33 cellular contexts compared by ENCODE assay signal in the genomic region with DNA sequence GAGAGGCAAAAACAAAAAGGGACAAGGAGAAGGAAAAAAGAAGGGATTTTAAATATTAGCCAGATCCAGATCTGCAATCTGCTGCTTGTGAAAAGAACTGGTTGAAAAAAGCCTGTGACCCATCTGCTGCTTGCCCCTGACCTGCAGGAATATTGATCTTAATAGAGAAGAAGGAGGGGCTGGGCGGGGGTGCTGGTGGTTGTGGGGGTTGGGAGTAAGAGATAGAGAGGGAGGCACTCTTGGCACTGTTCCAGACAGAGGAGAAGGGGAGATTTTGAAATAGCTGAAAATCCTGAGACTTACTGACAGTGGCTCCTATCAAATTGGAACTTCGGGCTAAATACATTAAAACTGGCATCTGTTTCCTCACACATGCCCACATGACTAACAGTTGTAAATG. TPM values are rescaled to one million over a fixed set of nuclear protein-coding genes. Genes with fewer than 3 reads are reported as not detected.
DNase-seq lines count a peak whose midpoint lies in the region; ATAC-seq and TF ChIP-seq lines count a peak whose summit lies in the region.
"Had no signal": no experiment of that assay in that cellular context is flagged by ENCODE, and none has a peak within 500 bp of the region (broad histone marks: within the 10 kb centered on the region; RNA-seq: fewer than 3 reads in every experiment).

No MANE protein-coding gene starts in this region.

- H3K27ac ChIP-seq in SK-N-SH (ENCODE audit: low read depth in 2 of 2, low read length in 1 of 2) (peak overlapping the region in 1 of 2 experiments; percentile 79; a peak in 2 of 4 replicates), endodermal cell (ENCODE audit: low read depth, low read length) (peak overlapping the region; percentile 93)
- H3K27ac ChIP-seq: cardiac muscle cell, esophagus muscularis mucosa, foreskin keratinocyte, neutrophil, right lobe of liver, upper lobe of right lung had no signal

- no peaks in the 10 kb centered on the region for H3K79me2 ChIP-seq in SK-N-SH (ENCODE audit: insufficient read depth)

- H3K4me1 Mint-ChIP-seq in endodermal cell (peaks cover 24% of the 10 kb centered on the region), type B pancreatic cell (ENCODE audit: unreplicated experiment) (peaks cover 27% of the 10 kb centered on the region)
- H3K4me1 Mint-ChIP-seq: activated naive CD4-positive, alpha-beta T cell treated with anti-CD3 and anti-CD28 coated beads, Interleukin-2, amount 50 U/mL, for 24 hours; activated T-helper 17 cell treated with anti-CD3 and anti-CD28 coated beads, Interleukin-2, amount 50 U/mL, for 72 hours; T-cell had no signal

- H3K36me3 Mint-ChIP-seq in endodermal cell (ENCODE audit: low read depth) (no peaks in the 10 kb centered on the region), type B pancreatic cell (peaks cover 3% of the 10 kb centered on the region)
- H3K36me3 Mint-ChIP-seq: activated CD4-positive, alpha-beta memory T cell treated with anti-CD3 and anti-CD28 coated beads for 36 hours; activated naive CD4-positive, alpha-beta T cell treated with anti-CD3 and anti-CD28 coated beads, Interleukin-2, amount 50 U/mL, for 24 hours; T-cell had no signal

- CTCF ChIA-PET in SK-N-SH (lab: Yijun Ruan, JAX), result interaction anchor here (0.6 to 2.6 kb wide), 4 partner anchors 9 to 50 kb away, joined by 3 to 10 read pairs (median 8); no protein-coding TSS in a partner anchor

- DNase-seq in SK-N-SH, result peak; percentile 17
- peak; percentile 57 for DNase-seq in NCI-H748 treated with DMSO at 0.1 percent for 48 hours (lab: John Stamatoyannopoulos, UW)
- DNase-seq in endodermal cell, result no peak
- DNase-seq in type B pancreatic cell (ENCODE audit: extremely low spot score, unreplicated experiment), result no peak
- DNase-seq in stimulated activated naive CD4-positive, alpha-beta T cell treated with Interleukin-2 at 50 U/mL for 16 hours (lab: John Stamatoyannopoulos, UW), result no peak
- no peak for DNase-seq in NCI-H187 treated with DMSO at 0.1 percent for 48 hours (lab: John Stamatoyannopoulos, UW)
- DNase-seq: activated CD4-positive, alpha-beta memory T cell treated with anti-CD3 and anti-CD28 coated beads for 36 hours; activated CD8-positive, alpha-beta memory T cell treated with anti-CD3 and anti-CD28 coated beads, Interleukin-2, amount 50 U/mL, for 4 hours; cortex of kidney; foreskin keratinocyte; GDM1; KBM-7; left colon; mammary epithelial cell; NCI-H1930; right lobe of liver; SHP77 treated with DMSO at 0.1 percent for 48 hours; stimulated activated CD4-positive, alpha-beta T cell treated with anti-CD3 and anti-CD28 coated beads, Interleukin-4, amount 100 ng/mL, for 1 hour; substantia nigra; T-cell; upper lobe of right lung had no signal

- H3K9me3 ChIP-seq in SK-N-SH (no peaks in the 10 kb centered on the region), endodermal cell (ENCODE audit: control insufficient read depth, low read length) (no peaks in the 10 kb centered on the region)
- H3K9me3 ChIP-seq: esophagus muscularis mucosa, neutrophil, right lobe of liver, upper lobe of right lung had no signal

- H3K36me3 ChIP-seq in SK-N-SH (replicated peaks in 1 of 2; ENCODE audit: control insufficient read depth in 1 of 2, insufficient read depth in 2 of 2, low read length in 1 of 2), result no peaks in the 10 kb centered on the region
- H3K36me3 ChIP-seq in endodermal cell (ENCODE audit: control insufficient read depth, insufficient read depth, low read length), result no peaks in the 10 kb centered on the region
- H3K36me3 ChIP-seq: cardiac muscle cell, esophagus muscularis mucosa, neutrophil, right lobe of liver, upper lobe of right lung had no signal

- ATAC-seq in SK-N-SH treated with all-trans-retinoic acid at 6 μM for 48 hours (no peak), GM21529 (IDR thresholded peaks at IDR 0.05; ENCODE audit: unreplicated experiment) (no peak)
- ATAC-seq: activated CD4-positive, CD25-positive, alpha-beta regulatory T cell treated with anti-CD3 and anti-CD28 coated beads, Interleukin-2, amount 50 U/mL, for 24 hours; activated T-helper 17 cell treated with anti-CD3 and anti-CD28 coated beads, Interleukin-2, amount 50 U/mL, for 72 hours; foreskin keratinocyte; left colon; right lobe of liver; T-cell; upper lobe of right lung had no signal

- H3K4me3 Mint-ChIP-seq in endodermal cell, result no peak overlapping the region
- H3K4me3 Mint-ChIP-seq in type B pancreatic cell, result peak overlapping the region; percentile 86
- H3K4me3 Mint-ChIP-seq: activated CD4-positive, alpha-beta memory T cell treated with anti-CD3 and anti-CD28 coated beads for 36 hours; activated naive CD4-positive, alpha-beta T cell treated with anti-CD3 and anti-CD28 coated beads, Interleukin-2, amount 50 U/mL, for 24 hours; activated T-helper 17 cell treated with anti-CD3 and anti-CD28 coated beads, Interleukin-2, amount 50 U/mL, for 72 hours; T-cell had no signal

- H3K9me3 Mint-ChIP-seq in endodermal cell (no peaks in the 10 kb centered on the region), type B pancreatic cell (no peaks in the 10 kb centered on the region)
- H3K9me3 Mint-ChIP-seq: activated CD4-positive, alpha-beta memory T cell treated with anti-CD3 and anti-CD28 coated beads for 36 hours; activated naive CD4-positive, alpha-beta T cell treated with anti-CD3 and anti-CD28 coated beads, Interleukin-2, amount 50 U/mL, for 24 hours; activated T-helper 17 cell treated with anti-CD3 and anti-CD28 coated beads, Interleukin-2, amount 50 U/mL, for 72 hours; T-cell had no signal

- H3F3A ChIP-seq in SK-N-SH (replicated peaks; ENCODE audit: insufficient read depth), result no peaks in the 10 kb centered on the region

- POLR2A ChIA-PET in SK-N-SH (lab: Yijun Ruan, JAX), result interaction anchor here (2.0 kb wide), 1 partner anchor 38 kb away, joined by 7 read pairs; no protein-coding TSS in a partner anchor

- no peak overlapping the region for H3K27ac Mint-ChIP-seq in endodermal cell
- peak overlapping the region; percentile 30 for H3K27ac Mint-ChIP-seq in type B pancreatic cell
- H3K27ac Mint-ChIP-seq: activated CD4-positive, alpha-beta memory T cell treated with anti-CD3 and anti-CD28 coated beads for 36 hours; activated naive CD4-positive, alpha-beta T cell treated with anti-CD3 and anti-CD28 coated beads, Interleukin-2, amount 50 U/mL, for 24 hours; activated T-helper 17 cell treated with anti-CD3 and anti-CD28 coated beads, Interleukin-2, amount 50 U/mL, for 72 hours; T-cell had no signal

- H3K4me2 ChIP-seq in SK-N-SH, result no peak overlapping the region

- TF ChIP-seq CTCF in SK-N-SH (IDR thresholded peaks at IDR 0.05), result no peak
- TF ChIP-seq CTCF in endodermal cell (conservative IDR thresholded peaks at IDR 0.05), result no peak
- no peak for TF ChIP-seq CTCF in type B pancreatic cell (conservative IDR thresholded peaks at IDR 0.05)

- H4K20me1 ChIP-seq in SK-N-SH (ENCODE audit: insufficient read depth), result no peaks in the 10 kb centered on the region

- 7% methylated on average over 2 of the region's 2 CpGs for WGBS in SK-N-SH (ENCODE audit: low lambda C conversion rate)
- 68% methylated on average over 2 of the region's 2 CpGs; no CpG with 5 or more reads in 1 of the 2 experiments for WGBS in endodermal cell (ENCODE audit: insufficient coverage in 1 of 2, insufficient read length in 1 of 2), 2 experiments

- no peaks in the 10 kb centered on the region; the same call in 1 of the 2 replicates for H3K27me3 ChIP-seq in SK-N-SH (ENCODE audit: insufficient read depth)
- H3K27me3 ChIP-seq in endodermal cell (ENCODE audit: control insufficient read depth, insufficient read depth, low read length, poor library complexity, severe bottlenecking), result no peaks in the 10 kb centered on the region
- H3K27me3 ChIP-seq: cardiac muscle cell, foreskin keratinocyte, neutrophil, upper lobe of right lung had no signal

- TF ChIP-seq EP300 in SK-N-SH (IDR thresholded peaks at IDR 0.05; ENCODE audit: borderline replicate concordance in 1 of 2, low read depth in 1 of 2, low read length in 1 of 2), result no peak

- H3K27me3 Mint-ChIP-seq in endodermal cell (ENCODE audit: insufficient read depth) (no peaks in the 10 kb centered on the region), type B pancreatic cell (peaks cover 7% of the 10 kb centered on the region)

- H3K4me1 ChIP-seq in SK-N-SH (ENCODE audit: control insufficient read depth in 1 of 2, insufficient read depth in 2 of 2, low read depth in 1 of 2, low read length in 1 of 2), result peaks cover 0 to 4% of the 10 kb centered on the region in 2 experiments; a peak in 2 of 4 replicates
- no peaks in the 10 kb centered on the region for H3K4me1 ChIP-seq in endodermal cell (ENCODE audit: control insufficient read depth, insufficient read depth, low read length)
- H3K4me1 ChIP-seq: esophagus muscularis mucosa, foreskin keratinocyte, right lobe of liver, upper lobe of right lung had no signal

- H3K9me2 ChIP-seq in SK-N-SH, result no peaks in the 10 kb centered on the region

- no peak overlapping the region for H2AFZ ChIP-seq in SK-N-SH (ENCODE audit: low read depth)

- H3K4me3 ChIP-seq in SK-N-SH (ENCODE audit: low read depth in 2 of 2, low read length in 1 of 2) (peak overlapping the region in 1 of 2 experiments; percentile 27; a peak in 1 of 4 replicates), endodermal cell (ENCODE audit: low read length) (no peak overlapping the region)
- H3K4me3 ChIP-seq: cardiac muscle cell, esophagus muscularis mucosa, right lobe of liver, upper lobe of right lung had no signal

- no peak for TF ChIP-seq RAD21 in SK-N-SH (IDR thresholded peaks at IDR 0.05; ENCODE audit: low read length)

- H3K9ac ChIP-seq in SK-N-SH (no peak overlapping the region), endodermal cell (ENCODE audit: extremely low read depth, low read length, poor library complexity, severe bottlenecking) (no peak overlapping the region)

TF ChIP-seq in SK-N-SH, 30 proteins besides CTCF, POLR2A, EP300 and RAD21 (continues in another document):
- no peak for TF ChIP-seq RFX5 (IDR thresholded peaks at IDR 0.05; ENCODE audit: low read length)
- TF ChIP-seq ELF1 (IDR thresholded peaks at IDR 0.05), result no peak
- TF ChIP-seq POLR2AphosphoS5 (IDR thresholded peaks at IDR 0.05; ENCODE audit: low read depth, low read length), result no peak
- TF ChIP-seq YY1 (IDR thresholded peaks at IDR 0.05; ENCODE audit: low read depth), result no peak

TF ChIP-seq in SK-N-SH treated with all-trans-retinoic acid at 6 μM for 48 hours, 23 proteins besides CTCF, POLR2A, EP300 and RAD21 (continues in another document):
- TF ChIP-seq ZFP3 (CRISPR knock-in tag; IDR thresholded peaks at IDR 0.05), result no peak

RNA-seq across cellular contexts. Expression of a gene that starts 1.5 kb away (rescaled TPM):
- 0.26 and 0.88 TPM in 2 replicates for polyA plus RNA-seq in SK-N-SH (2012; rRNA removed)
- 0.98 and 1.6 TPM in 2 replicates for polyA plus RNA-seq in SK-N-SH (2012; cell fraction: cytosol; rRNA removed)
- polyA plus RNA-seq in SK-N-SH (2012; cell fraction: nucleus; rRNA removed), result 0.19 and 0.20 TPM in 2 replicates
- total RNA-seq in endodermal cell, result 1 to 10 TPM in 1 of 2 donors, under 1 TPM in 1; 0.66 to 1.1 TPM
- polyA plus RNA-seq in endodermal cell (2013, experiment 1 of 2), result 40.5 TPM
- polyA plus RNA-seq in endodermal cell (2013, experiment 2 of 2), result 35.1 TPM
- total RNA-seq in type B pancreatic cell (ENCODE audit: low replicate concordance), result 21.4 and 41.4 TPM in 2 replicates
- total RNA-seq: A673; activated CD4-positive, alpha-beta memory T cell treated with anti-CD3 and anti-CD28 coated beads for 36 hours; activated T-helper 17 cell treated with anti-CD3 and anti-CD28 coated beads, Interleukin-2, amount 50 U/mL, for 72 hours; foreskin keratinocyte; HT1080; mammary epithelial cell; MCF 10A; T-cell; upper lobe of right lung had no signal
- polyA plus RNA-seq: BJ, foreskin keratinocyte, mammary epithelial cell had no signal

Comparison
In these comparisons a context has a peak if more than half of its experiments do, and no peak if none do; other contexts are left out.
1. DNase-seq: peak in SK-N-SH (single experiment) and NCI-H748 treated with DMSO at 0.1 percent for 48 hours (single experiment); none in endodermal cell (single experiment), type B pancreatic cell (single experiment), stimulated activated naive CD4-positive, alpha-beta T cell treated with Interleukin-2 at 50 U/mL for 16 hours (single experiment) and NCI-H187 treated with DMSO at 0.1 percent for 48 hours (single experiment).
2. RNA of a gene that starts 1.5 kb away (total RNA-seq): 21.4 to 41.4 TPM in type B pancreatic cell; 0.66 to 1.1 TPM in endodermal cell; every median in the first group is over 10 times any median in the second.